Comparison of ENCODE assay signal across 36 cellular contexts in genomic region chr1:76640723-76641122, GRCh38.
"Had no signal": no experiment of that assay in that cellular context is flagged by ENCODE, and none has a peak within 500 bp of the region (broad histone marks: within the 10 kb centered on the region; RNA-seq: fewer than 3 reads in every experiment).

No MANE protein-coding gene starts in this region.

- H3K27ac ChIP-seq: adrenal gland, coronary artery, dorsolateral prefrontal cortex, esophagus muscularis mucosa, foreskin keratinocyte, gastrocnemius medialis, heart left ventricle, WERI-Rb-1 had no signal

- H3K36me3 ChIP-seq: adrenal gland, esophagus muscularis mucosa, gastrocnemius medialis, heart left ventricle, WERI-Rb-1 had no signal

- H3K27me3 ChIP-seq: adrenal gland, dorsolateral prefrontal cortex, esophagus muscularis mucosa, foreskin keratinocyte, gastrocnemius medialis, heart left ventricle had no signal

- H3K27ac Mint-ChIP-seq: activated B cell treated with CpG ODN at 0.5 μM for 24 hours; activated CD8-positive, alpha-beta T cell treated with anti-CD3 and anti-CD28 coated beads for 36 hours; activated naive CD4-positive, alpha-beta T cell treated with anti-CD3 and anti-CD28 coated beads for 36 hours; activated naive CD4-positive, alpha-beta T cell treated with anti-CD3 and anti-CD28 coated beads, Interleukin-2, amount 50 U/mL, for 24 hours; activated naive CD8-positive, alpha-beta T cell treated with anti-CD3 and anti-CD28 coated beads for 36 hours; activated naive CD8-positive, alpha-beta T cell treated with anti-CD3 and anti-CD28 coated beads, Interleukin-2, amount 50 U/mL, for 24 hours; activated T-helper 1 cell treated with anti-CD3 and anti-CD28 coated beads, Interleukin-12 subunit alpha, Interleukin-12 subunit beta, Interleukin-2, Interleukin-4 antibody, amounts not matched to agents 30 ng/mL and 10 ng/mL and 1 ng/mL, durations not matched to agents 14 hours and 24 hours and 36 hours; activated T-helper 2 cell treated with anti-CD3 and anti-CD28 coated beads, Interferon-gamma antibody, Interleukin-2, Interleukin-4, amounts not matched to agents 10 μg/mL and 5 μg/mL and 100 μg/mL, durations not matched to agents 14 hours and 24 hours and 36 hours; brain; dendritic cell treated with granulocyte-macrophage colony-stimulating factor and Interleukin-4, amounts not matched to agents 40 ng/mL and 50 ng/mL, for 4 days; endodermal cell; T-helper 17 cell; T-helper 2 cell treated with Interferon-gamma antibody and Interleukin-4, amounts not matched to agents 5 μg/mL and 100 μg/mL, for 36 hours had no signal

- H3K36me3 Mint-ChIP-seq: activated naive CD4-positive, alpha-beta T cell treated with anti-CD3 and anti-CD28 coated beads, Interleukin-2, amount 50 U/mL, for 24 hours; activated naive CD8-positive, alpha-beta T cell treated with anti-CD3 and anti-CD28 coated beads for 36 hours; brain had no signal

- H3K4me3 ChIP-seq: adrenal gland, coronary artery, dorsolateral prefrontal cortex, esophagus muscularis mucosa, gastrocnemius medialis, heart left ventricle had no signal

- DNase-seq: activated B cell treated with CpG ODN at 0.5 μM for 24 hours; activated CD4-positive, alpha-beta T cell treated with anti-CD3 and anti-CD28 coated beads for 48 hours; activated CD4-positive, alpha-beta T cell treated with anti-CD3 and anti-CD28 coated beads, Interleukin-2, amount 50 U/mL, for 1 hour; activated CD4-positive, alpha-beta T cell treated with anti-CD3 and anti-CD28 coated beads, Interleukin-2, amount 50 U/mL, for 48 hours; activated CD8-positive, alpha-beta memory T cell treated with anti-CD3 and anti-CD28 coated beads for 24 hours; activated CD8-positive, alpha-beta T cell treated with anti-CD3 and anti-CD28 coated beads for 36 hours; activated effector memory CD4-positive, alpha-beta T cell treated with anti-CD3 and anti-CD28 coated beads, Interleukin-2, amount 50 U/mL, for 16 hours; activated naive CD4-positive, alpha-beta T cell treated with anti-CD3 and anti-CD28 coated beads for 36 hours; activated naive CD8-positive, alpha-beta T cell treated with anti-CD3 and anti-CD28 coated beads for 36 hours; activated naive CD8-positive, alpha-beta T cell treated with anti-CD3 and anti-CD28 coated beads, Interleukin-2, amount 50 U/mL, for 24 hours; activated T-cell treated with anti-CD3 and anti-CD28 coated beads, Interleukin-2, amount 50 U/mL, for 48 hours; adrenal gland; amygdala; aorta; dorsolateral prefrontal cortex; effector memory CD4-positive, alpha-beta T cell; endodermal cell; erythroblast; gastrocnemius medialis; glutamatergic neuron; heart left ventricle; T-helper 17 cell; T1000; WERI-Rb-1 had no signal

- H3K4me1 Mint-ChIP-seq: activated B cell treated with CpG ODN at 0.5 μM for 24 hours; activated naive CD8-positive, alpha-beta T cell treated with anti-CD3 and anti-CD28 coated beads, Interleukin-2, amount 50 U/mL, for 24 hours; brain; central memory CD8-positive, alpha-beta T cell; endodermal cell; T-helper 17 cell had no signal

- FAIRE-seq: bronchial epithelial cell had no signal

- H3K9me3 ChIP-seq: adrenal gland, esophagus muscularis mucosa, gastrocnemius medialis, heart left ventricle had no signal

- H3K4me1 ChIP-seq: adrenal gland, foreskin keratinocyte, gastrocnemius medialis, heart left ventricle had no signal

- ATAC-seq: activated CD4-positive, CD25-positive, alpha-beta regulatory T cell treated with anti-CD3 and anti-CD28 coated beads, Interleukin-2, amount 50 U/mL, for 24 hours; activated CD8-positive, alpha-beta T cell treated with anti-CD3 and anti-CD28 coated beads for 36 hours; activated naive CD8-positive, alpha-beta T cell treated with anti-CD3 and anti-CD28 coated beads, Interleukin-2, amount 50 U/mL, for 24 hours; gastrocnemius medialis; heart left ventricle; T-helper 17 cell had no signal

- H3K9me3 Mint-ChIP-seq: activated CD8-positive, alpha-beta T cell treated with anti-CD3 and anti-CD28 coated beads for 36 hours; activated T-helper 1 cell treated with anti-CD3 and anti-CD28 coated beads, Interleukin-12 subunit alpha, Interleukin-12 subunit beta, Interleukin-2, Interleukin-4 antibody, amounts not matched to agents 30 ng/mL and 10 ng/mL and 1 ng/mL, durations not matched to agents 14 hours and 24 hours and 36 hours; activated T-helper 2 cell treated with anti-CD3 and anti-CD28 coated beads, Interferon-gamma antibody, Interleukin-2, Interleukin-4, amounts not matched to agents 10 μg/mL and 5 μg/mL and 100 μg/mL, durations not matched to agents 14 hours and 24 hours and 36 hours; central memory CD8-positive, alpha-beta T cell; dendritic cell treated with granulocyte-macrophage colony-stimulating factor and Interleukin-4, amounts not matched to agents 40 ng/mL and 50 ng/mL, for 4 days; endodermal cell; T-helper 2 cell treated with Interferon-gamma antibody and Interleukin-4, amounts not matched to agents 5 μg/mL and 100 μg/mL, for 36 hours had no signal

- H3K27me3 Mint-ChIP-seq: activated B cell treated with CpG ODN at 0.5 μM for 24 hours; activated CD8-positive, alpha-beta T cell treated with anti-CD3 and anti-CD28 coated beads for 36 hours; activated naive CD8-positive, alpha-beta T cell treated with anti-CD3 and anti-CD28 coated beads for 36 hours; activated naive CD8-positive, alpha-beta T cell treated with anti-CD3 and anti-CD28 coated beads, Interleukin-2, amount 50 U/mL, for 24 hours; brain; central memory CD8-positive, alpha-beta T cell; dendritic cell treated with granulocyte-macrophage colony-stimulating factor and Interleukin-4, amounts not matched to agents 40 ng/mL and 50 ng/mL, for 4 days; T-helper 17 cell had no signal

- H3K4me3 Mint-ChIP-seq: activated B cell treated with CpG ODN at 0.5 μM for 24 hours; activated CD8-positive, alpha-beta T cell treated with anti-CD3 and anti-CD28 coated beads for 36 hours; activated naive CD4-positive, alpha-beta T cell treated with anti-CD3 and anti-CD28 coated beads for 36 hours; activated naive CD4-positive, alpha-beta T cell treated with anti-CD3 and anti-CD28 coated beads, Interleukin-2, amount 50 U/mL, for 24 hours; activated naive CD8-positive, alpha-beta T cell treated with anti-CD3 and anti-CD28 coated beads for 36 hours; activated naive CD8-positive, alpha-beta T cell treated with anti-CD3 and anti-CD28 coated beads, Interleukin-2, amount 50 U/mL, for 24 hours; activated T-helper 1 cell treated with anti-CD3 and anti-CD28 coated beads, Interleukin-12 subunit alpha, Interleukin-12 subunit beta, Interleukin-2, Interleukin-4 antibody, amounts not matched to agents 30 ng/mL and 10 ng/mL and 1 ng/mL, durations not matched to agents 14 hours and 24 hours and 36 hours; brain; central memory CD8-positive, alpha-beta T cell; dendritic cell treated with granulocyte-macrophage colony-stimulating factor and Interleukin-4, amounts not matched to agents 40 ng/mL and 50 ng/mL, for 4 days; endodermal cell; T-helper 17 cell; T-helper 2 cell treated with Interferon-gamma antibody and Interleukin-4, amounts not matched to agents 5 μg/mL and 100 μg/mL, for 36 hours had no signal
